23 cellular contexts compared by ENCODE assay signal in the genomic region with DNA sequence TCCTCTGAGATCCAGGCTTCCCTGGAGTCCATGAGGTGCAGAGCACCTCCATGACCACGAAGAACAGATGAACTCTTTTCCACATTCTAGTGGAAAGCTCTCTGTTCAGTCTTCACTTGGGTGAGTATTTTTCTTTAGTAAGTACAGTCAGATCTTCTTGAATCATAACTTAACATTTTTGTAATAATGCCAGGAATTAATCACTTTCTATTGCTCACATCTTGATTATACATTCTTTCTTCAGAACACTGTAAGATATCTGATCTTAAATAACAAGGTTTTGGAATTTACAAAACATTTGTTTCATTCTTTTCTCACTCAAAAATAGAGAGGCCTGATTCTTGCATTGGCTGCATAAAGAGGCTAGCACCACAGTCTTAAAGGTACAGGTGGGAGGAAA. TPM values are rescaled to one million over a fixed set of nuclear protein-coding genes. Genes with fewer than 3 reads are reported as not detected.
DNase-seq lines count a peak whose midpoint lies in the region; ATAC-seq and TF ChIP-seq lines count a peak whose summit lies in the region.
"Had no signal": no experiment of that assay in that cellular context is flagged by ENCODE, and none has a peak within 500 bp of the region (broad histone marks: within the 10 kb centered on the region; RNA-seq: fewer than 3 reads in every experiment).

No MANE protein-coding gene starts in this region.

- POLR2A ChIA-PET in WTC11 (lab: Charles Lee), result no interaction called here

- DNase-seq in EL (peak; percentile 72), RWPE2 (ENCODE audit: low spot score) (no peak), epithelial cell of prostate (ENCODE audit: low read depth, low spot score) (no peak), omental fat pad (ENCODE audit: low spot score) (no peak), WTC11 (ENCODE audit: low spot score) (no peak), nucleus accumbens (lab: John Stamatoyannopoulos, UW) (no peak), erythroblast (lab: John Stamatoyannopoulos, UW) (no peak)
- DNase-seq: activated CD4-positive, alpha-beta T cell treated with anti-CD3 and anti-CD28 coated beads for 4 hours; amygdala; Caco-2; colonic mucosa; glutamatergic neuron; left ventricle myocardium inferior; NCI-H1092; NCI-H2029; ovary; stimulated activated CD4-positive, alpha-beta T cell treated with anti-CD3 and anti-CD28 coated beads, Interleukin-1b, Interleukin-23, amount 100 ng/mL, for 48 hours; stimulated activated naive CD8-positive, alpha-beta T cell treated with anti-CD3 and anti-CD28 coated beads, Interleukin-15, Interleukin-2, amounts not matched to agents 100 U/mL and 50 U/mL, for 24 hours; tibial artery had no signal

- no peaks in the 10 kb centered on the region for H3K36me3 ChIP-seq in RWPE2 (ENCODE audit: low read depth)
- H3K36me3 ChIP-seq: colonic mucosa, left ventricle myocardium inferior, ovary, tibial artery had no signal

- no peak overlapping the region for H3K4me3 Mint-ChIP-seq in WTC11
- H3K4me3 Mint-ChIP-seq: B cell had no signal

- no peaks in the 10 kb centered on the region for H3K27me3 ChIP-seq in RWPE2 (ENCODE audit: insufficient read depth, poor library complexity, severe bottlenecking)
- H3K27me3 ChIP-seq: colonic mucosa, tibial artery had no signal

- peaks cover 3% of the 10 kb centered on the region for H3K9me3 ChIP-seq in RWPE2 (ENCODE audit: severe bottlenecking)
- H3K9me3 ChIP-seq: Caco-2, colonic mucosa, left ventricle myocardium inferior, ovary, tibial artery had no signal

- no peak overlapping the region for H3K4me3 ChIP-seq in RWPE2 (ENCODE audit: severe bottlenecking)
- H3K4me3 ChIP-seq: colonic mucosa, left ventricle myocardium inferior, ovary, tibial artery had no signal

- peak; percentile 26; the same call in 2 of the 3 replicates for ATAC-seq in RWPE2 (ENCODE audit: low read depth)
- ATAC-seq in omental fat pad (ENCODE audit: low FRiP score), result peak; percentile 21
- no peak for ATAC-seq in GM19351 (IDR thresholded peaks at IDR 0.05; ENCODE audit: unreplicated experiment)
- no peak for ATAC-seq in WTC11
- ATAC-seq: sciatic nerve; stimulated activated naive CD8-positive, alpha-beta T cell treated with anti-CD3 and anti-CD28 coated beads, Interleukin-15, Interleukin-2, amounts not matched to agents 100 U/mL and 50 U/mL, for 24 hours had no signal

- H3K36me3 Mint-ChIP-seq in WTC11, result peaks cover 26% of the 10 kb centered on the region

- TF ChIP-seq CTCF in RWPE2 (IDR thresholded peaks at IDR 0.05; ENCODE audit: poor library complexity, severe bottlenecking) (no peak), omental fat pad (IDR thresholded peaks at IDR 0.05) (no peak), WTC11 (IDR thresholded peaks at IDR 0.05) (no peak)

- no peaks in the 10 kb centered on the region for H3K27me3 Mint-ChIP-seq in WTC11 (ENCODE audit: low read depth)
- H3K27me3 Mint-ChIP-seq: B cell had no signal

- H3K9me3 Mint-ChIP-seq in WTC11, result peaks cover 37% of the 10 kb centered on the region

- no peak overlapping the region for H3K27ac Mint-ChIP-seq in WTC11
- H3K27ac Mint-ChIP-seq: B cell had no signal

- CTCF ChIA-PET in WTC11 (lab: Charles Lee), result no interaction called here

- TF ChIP-seq POLR2A in erythroblast (IDR thresholded peaks at IDR 0.05; ENCODE audit: low read length), result no peak

- peaks cover 57% of the 10 kb centered on the region for H3K4me1 ChIP-seq in RWPE2 (ENCODE audit: insufficient read depth, poor library complexity, severe bottlenecking)
- H3K4me1 ChIP-seq: colonic mucosa, left ventricle myocardium inferior, tibial artery had no signal

- peaks cover 16% of the 10 kb centered on the region for H3K4me1 Mint-ChIP-seq in WTC11
- H3K4me1 Mint-ChIP-seq: B cell had no signal

- H3K27ac ChIP-seq in RWPE2 (ENCODE audit: poor library complexity, severe bottlenecking), result peak overlapping the region; percentile 94
- peak overlapping the region; percentile 88 for H3K27ac ChIP-seq in epithelial cell of prostate
- H3K27ac ChIP-seq: colonic mucosa, KMS-11, left ventricle myocardium inferior, ovary, tibial artery had no signal

TF ChIP-seq in WTC11, 78 proteins besides CTCF, POLR2A, EP300 and RAD21:
- TF ChIP-seq ZNF416 (CRISPR knock-in tag; IDR thresholded peaks at IDR 0.05), result no peak
- TF ChIP-seq FOXK1 (CRISPR knock-in tag; IDR thresholded peaks at IDR 0.05), result no peak
- TF ChIP-seq FOXP1 (CRISPR knock-in tag; IDR thresholded peaks at IDR 0.05; ENCODE audit: borderline replicate concordance), result no peak
- TF ChIP-seq MXD4 (CRISPR knock-in tag; IDR thresholded peaks at IDR 0.05; ENCODE audit: borderline replicate concordance), result no peak
TF ChIP-seq in WTC11: peak in this region for 0.

RNA-seq across cellular contexts. Expression of a gene that starts 45.4 kb away (rescaled TPM):
- total RNA-seq in omental fat pad (100 to 1,000 TPM in 2 of 4 donors, 10 to 100 TPM in 2; 41.3 to 214 (median 103) TPM), WTC11 (2021) (50.6 to 64.4 TPM (median 55.8 TPM) in 3 replicates)
- total RNA-seq: B cell had no signal

Comparison
In these comparisons a context has a peak if more than half of its experiments do, and no peak if none do; other contexts are left out.
1. ATAC-seq: peak in RWPE2 (single experiment) and omental fat pad (single experiment); none in GM19351 (single experiment) and WTC11 (single experiment).